1 cellular context compared by ENCODE assay signal in the genomic region with DNA sequence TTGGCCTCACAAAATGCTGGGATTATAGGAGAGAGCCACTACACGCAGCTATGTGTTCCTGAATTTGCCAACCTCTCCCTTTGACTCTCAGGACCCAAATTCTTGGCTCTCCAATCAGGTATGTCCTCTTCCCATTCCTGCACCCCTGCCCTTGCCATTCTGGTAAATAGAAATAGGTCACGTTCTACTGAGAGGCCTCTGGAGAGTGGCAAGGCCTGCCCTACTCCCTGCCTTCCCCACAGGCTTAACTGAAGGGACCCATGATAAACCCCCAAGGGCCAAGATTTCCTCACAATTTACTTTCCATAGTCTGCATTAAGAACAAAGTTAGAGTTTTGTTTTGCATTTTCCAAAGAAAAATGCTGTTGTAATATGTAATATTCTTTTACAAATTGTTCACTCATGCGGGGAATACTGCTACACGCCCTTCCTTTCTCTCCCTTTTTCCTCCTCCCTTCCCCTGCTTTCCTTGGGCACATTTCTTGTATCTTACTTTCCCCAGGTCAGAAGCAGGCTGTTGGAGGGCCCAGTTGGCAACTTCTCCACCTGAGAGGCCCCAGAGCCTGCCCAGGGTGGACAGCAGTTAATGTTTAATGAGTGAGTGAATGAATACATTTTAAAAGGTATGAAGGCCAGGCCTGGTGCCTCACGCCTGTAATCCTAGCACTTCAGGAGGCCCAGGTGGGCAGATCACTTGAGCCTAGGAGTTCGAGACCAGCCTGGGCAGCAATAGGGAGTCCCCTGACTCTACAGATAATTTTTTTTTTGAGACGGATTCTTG.
TF ChIP-seq lines count a peak whose summit lies in the region.

No MANE protein-coding gene starts in this region.

TF ChIP-seq in GM23338, 12 proteins besides CTCF, POLR2A, EP300 and RAD21:
- TF ChIP-seq EZH2phosphoT487 (IDR thresholded peaks at IDR 0.05; ENCODE audit: unreplicated experiment) (no peak), ZNF331 (CRISPR knock-in tag; IDR thresholded peaks at IDR 0.05; ENCODE audit: low read depth) (no peak), NANOG (IDR thresholded peaks at IDR 0.05; ENCODE audit: borderline replicate concordance) (no peak), ZNF114 (CRISPR knock-in tag; IDR thresholded peaks at IDR 0.05) (no peak), EZH2 (IDR thresholded peaks at IDR 0.05; ENCODE audit: low read depth, unreplicated experiment) (no peak)
